In the genomic region with DNA sequence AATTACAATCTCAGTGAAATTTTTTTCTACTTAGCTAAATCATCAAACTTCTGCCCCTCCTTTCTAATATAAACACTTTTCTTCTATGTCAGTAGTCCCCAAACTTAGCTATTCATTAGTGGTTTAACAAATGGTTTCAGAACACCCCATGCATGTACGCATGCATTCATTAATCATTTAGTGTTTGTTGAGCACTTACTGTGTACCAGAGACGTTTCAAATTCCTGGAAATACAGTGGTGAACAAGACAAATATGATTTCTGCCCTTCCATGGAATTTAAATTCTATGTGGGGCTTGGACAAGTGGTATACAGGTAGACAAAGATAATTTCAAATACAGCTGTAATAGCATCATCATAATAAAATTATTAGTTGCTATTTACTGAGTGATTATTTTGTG, we compare ENCODE assay signal across 8 cellular contexts. TPM values are rescaled to one million over a fixed set of nuclear protein-coding genes. Genes with fewer than 3 reads are reported as not detected.
DNase-seq lines count a peak whose midpoint lies in the region; ATAC-seq and TF ChIP-seq lines count a peak whose summit lies in the region.

No MANE protein-coding gene starts in this region.

- POLR2A ChIA-PET in activated CD4-positive, alpha-beta T cell treated with anti-CD3 and anti-CD28 coated beads, Interleukin-2, amount 10 ng/mL, durations not matched to agents 7 days and 5 days (lab: Charles Lee), result no interaction called here
- POLR2A ChIA-PET in activated B cell treated with CpG ODN at 0.5 μM for 24 hours (lab: Charles Lee), result interaction anchor here (0.7 kb wide), 1 partner anchor 891 kb away, joined by 4 read pairs; a partner anchor contains a TSS

- H3K27ac ChIP-seq in gastroesophageal sphincter, result peak overlapping the region in 3 of 4 donors; percentile 93 to 98 (median 97)
- H3K27ac ChIP-seq in skeletal muscle tissue (ENCODE audit: low read depth, low read length), result no peak overlapping the region

- TF ChIP-seq POLR2A in gastroesophageal sphincter (IDR thresholded peaks at IDR 0.05), result no peak

- no peak overlapping the region for H3K27ac Mint-ChIP-seq in activated CD4-positive, alpha-beta T cell treated with anti-CD3 and anti-CD28 coated beads, Interleukin-2, amount 10 ng/mL, durations not matched to agents 7 days and 5 days
- H3K27ac Mint-ChIP-seq in activated B cell treated with CpG ODN at 0.5 μM for 24 hours (peak overlapping the region; percentile 82), CD14-positive monocyte (no peak overlapping the region)

- H3K4me1 ChIP-seq in gastroesophageal sphincter (peaks cover 6 to 59% (median 8%) of the 10 kb centered on the region in 3 donors), skeletal muscle tissue (ENCODE audit: control insufficient read depth in 3 of 3, insufficient read depth in 3 of 3, low read length in 3 of 3) (peaks cover 13 to 41% (median 19%) of the 10 kb centered on the region in 3 donors)

- DNase-seq in activated CD4-positive, alpha-beta T cell treated with anti-CD3 and anti-CD28 coated beads, Interleukin-2, amount 10 ng/mL, durations not matched to agents 7 days and 5 days, result no peak
- DNase-seq in activated CD4-positive, alpha-beta T cell treated with anti-CD3 and anti-CD28 coated beads, Interleukin-2, amount 50 U/mL, for 4 hours, result no peak
- DNase-seq in activated B cell treated with CpG ODN at 0.5 μM for 24 hours, result no peak
- no peak for DNase-seq in CD14-positive monocyte (ENCODE audit: low spot score)

- no peaks in the 10 kb centered on the region for H3K36me3 Mint-ChIP-seq in activated CD4-positive, alpha-beta T cell treated with anti-CD3 and anti-CD28 coated beads, Interleukin-2, amount 10 ng/mL, durations not matched to agents 7 days and 5 days (ENCODE audit: low read depth)
- H3K36me3 Mint-ChIP-seq in activated B cell treated with CpG ODN at 0.5 μM for 24 hours (ENCODE audit: low read depth), result peaks cover 15% of the 10 kb centered on the region
- peaks cover under 1 to 4% of the 10 kb centered on the region in 2 donors for H3K36me3 Mint-ChIP-seq in CD14-positive monocyte

- H3K27me3 ChIP-seq in gastroesophageal sphincter (no peaks in the 10 kb centered on the region), skeletal muscle tissue (ENCODE audit: control insufficient read depth in 3 of 3, insufficient read depth in 3 of 3, low read length in 3 of 3) (no peaks in the 10 kb centered on the region)

- peak overlapping the region; percentile 84 for H3K4me3 Mint-ChIP-seq in activated CD4-positive, alpha-beta T cell treated with anti-CD3 and anti-CD28 coated beads, Interleukin-2, amount 10 ng/mL, durations not matched to agents 7 days and 5 days
- H3K4me3 Mint-ChIP-seq in activated B cell treated with CpG ODN at 0.5 μM for 24 hours (peak overlapping the region; percentile 90), CD14-positive monocyte (peak overlapping the region in 1 of 2 donors; percentile 92)

- peak overlapping the region in 1 of 2 donors; percentile 73 for H3K4me3 ChIP-seq in gastroesophageal sphincter
- peak overlapping the region in 2 of 3 donors; percentile 71 to 94 for H3K4me3 ChIP-seq in skeletal muscle tissue (ENCODE audit: low read length in 3 of 3)

- H3K9me3 Mint-ChIP-seq in activated CD4-positive, alpha-beta T cell treated with anti-CD3 and anti-CD28 coated beads, Interleukin-2, amount 10 ng/mL, durations not matched to agents 7 days and 5 days, result peaks cover 5% of the 10 kb centered on the region
- H3K9me3 Mint-ChIP-seq in activated B cell treated with CpG ODN at 0.5 μM for 24 hours, result no peaks in the 10 kb centered on the region
- H3K9me3 Mint-ChIP-seq in CD14-positive monocyte, result peaks cover 0 to 3% (median 0%) of the 10 kb centered on the region in 7 donors

- CTCF ChIA-PET in activated CD4-positive, alpha-beta T cell treated with anti-CD3 and anti-CD28 coated beads, Interleukin-2, amount 10 ng/mL, durations not matched to agents 7 days and 5 days (lab: Charles Lee), result no interaction called here
- CTCF ChIA-PET in activated B cell treated with CpG ODN at 0.5 μM for 24 hours (lab: Charles Lee), result no interaction called here

- intact Hi-C loops in activated B cell treated with CpG ODN at 0.5 μM for 24 hours (cut with micrococcal nuclease), result loop anchor here (2.0 to 5.0 kb wide), 2 partner anchors 426 to 670 kb away; a partner anchor contains a TSS
- intact Hi-C loops in CD14-positive monocyte (cut with micrococcal nuclease), result no loop called here

- H3K9ac ChIP-seq in skeletal muscle tissue (ENCODE audit: low read depth in 1 of 3, low read length in 3 of 3), result peak overlapping the region in 1 of 3 donors; percentile 90

- no peak for ATAC-seq in activated B cell treated with CpG ODN at 0.5 μM for 24 hours (ENCODE audit: low read depth)
- no peak for ATAC-seq in gastroesophageal sphincter
- no peak for ATAC-seq in GM21381 (IDR thresholded peaks at IDR 0.05; ENCODE audit: unreplicated experiment)
- no peak for ATAC-seq in GM21360 (IDR thresholded peaks at IDR 0.05; ENCODE audit: unreplicated experiment)

- 40 to 48% methylated on average over 2 of the region's 2 CpGs for WGBS in gastroesophageal sphincter (ENCODE audit: low coverage in 1 of 2), 2 donors

- no peak for TF ChIP-seq EP300 in gastroesophageal sphincter (IDR thresholded peaks at IDR 0.05)

- H3K9me3 ChIP-seq in gastroesophageal sphincter, result no peaks in the 10 kb centered on the region
- no peaks in the 10 kb centered on the region for H3K9me3 ChIP-seq in skeletal muscle tissue (ENCODE audit: control insufficient read depth in 3 of 3, low read length in 3 of 3)

- no peaks in the 10 kb centered on the region for H3K27me3 Mint-ChIP-seq in activated CD4-positive, alpha-beta T cell treated with anti-CD3 and anti-CD28 coated beads, Interleukin-2, amount 10 ng/mL, durations not matched to agents 7 days and 5 days
- H3K27me3 Mint-ChIP-seq in activated B cell treated with CpG ODN at 0.5 μM for 24 hours (no peaks in the 10 kb centered on the region), CD14-positive monocyte (ENCODE audit: low read depth in 3 of 3) (no peaks in the 10 kb centered on the region)

- H3K36me3 ChIP-seq in gastroesophageal sphincter (no peaks in the 10 kb centered on the region), skeletal muscle tissue (ENCODE audit: control insufficient read depth in 3 of 3, insufficient read depth in 3 of 3, low read length in 3 of 3) (no peaks in the 10 kb centered on the region)

- peaks cover 29% of the 10 kb centered on the region for H3K4me1 Mint-ChIP-seq in activated CD4-positive, alpha-beta T cell treated with anti-CD3 and anti-CD28 coated beads, Interleukin-2, amount 10 ng/mL, durations not matched to agents 7 days and 5 days
- H3K4me1 Mint-ChIP-seq in activated B cell treated with CpG ODN at 0.5 μM for 24 hours (peaks cover 37% of the 10 kb centered on the region), CD14-positive monocyte (peaks cover 20% of the 10 kb centered on the region)

- TF ChIP-seq CTCF in activated B cell treated with CpG ODN at 0.5 μM for 24 hours (IDR thresholded peaks at IDR 0.05), result no peak
- TF ChIP-seq CTCF in gastroesophageal sphincter (IDR thresholded peaks at IDR 0.05), result no peak
- TF ChIP-seq CTCF in CD14-positive monocyte (IDR thresholded peaks at IDR 0.05), result no peak

RNA-seq across cellular contexts. Expression of a gene that starts 1.5 kb away (rescaled TPM):
- 10 to 100 TPM; 18.5 to 19.0 TPM for total RNA-seq in activated CD4-positive, alpha-beta T cell treated with anti-CD3 and anti-CD28 coated beads, Interleukin-2, amount 10 ng/mL, durations not matched to agents 7 days and 5 days
- total RNA-seq in activated B cell treated with CpG ODN at 0.5 μM for 24 hours (32.5 and 36.2 TPM in 2 replicates), gastroesophageal sphincter (10 to 100 TPM; 13.8 to 28.2 (median 18.4) TPM), skeletal muscle tissue (9.4 TPM)
- polyA plus RNA-seq in CD14-positive monocyte, result 1 to 10 TPM; 1.1 to 1.3 TPM
